Comparison of ENCODE assay signal across 8 cellular contexts in the genomic region with DNA sequence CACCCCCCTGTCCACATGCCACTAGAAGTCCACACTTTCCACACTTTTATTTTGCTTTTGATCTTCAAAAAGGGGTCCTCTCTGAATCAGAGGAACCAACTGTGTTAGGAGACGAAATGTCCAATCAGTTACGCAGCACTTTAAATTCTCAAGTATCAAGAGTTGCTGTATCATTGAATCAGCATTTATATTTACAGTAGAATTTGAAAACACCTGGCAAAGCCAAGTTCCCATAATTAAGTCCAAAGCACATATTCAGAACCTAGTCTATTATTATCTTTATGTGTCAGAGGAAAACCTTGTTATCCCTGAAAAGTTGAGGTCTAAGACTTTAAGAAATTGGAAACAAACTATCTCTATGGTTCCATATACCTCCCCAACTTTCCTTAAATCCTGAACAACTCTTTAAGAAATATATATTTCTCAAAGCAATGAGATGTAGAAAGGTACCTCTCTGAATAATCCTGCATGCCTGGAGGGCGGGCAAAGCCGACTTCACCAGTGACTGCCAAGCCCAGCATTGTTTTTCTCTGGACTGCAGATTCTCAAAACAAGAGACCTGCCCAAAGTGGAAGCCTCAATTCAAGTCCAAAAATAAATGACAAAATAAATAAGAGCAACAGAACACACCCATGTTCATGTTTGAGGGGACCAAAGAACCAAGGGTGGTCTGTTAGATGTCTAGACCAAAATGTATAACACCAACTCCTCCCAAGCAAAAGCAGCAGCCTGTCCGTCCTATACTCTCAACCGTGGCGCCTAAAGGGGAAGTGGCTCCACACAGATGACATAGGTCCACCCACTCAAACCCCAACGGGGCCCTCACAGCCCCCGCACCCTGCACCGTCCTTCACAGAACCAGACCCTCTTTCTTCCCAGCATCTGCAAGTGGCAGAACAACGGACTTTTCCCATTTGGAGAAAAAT.
DNase-seq lines count a peak whose midpoint lies in the region; ATAC-seq, FAIRE-seq and TF ChIP-seq lines count a peak whose summit lies in the region.

No MANE protein-coding gene starts in this region.

- TF ChIP-seq POLR2A in GM19193 (IDR thresholded peaks at IDR 0.05; ENCODE audit: extremely low read depth, insufficient read depth, insufficient read length) (peak; percentile 43), H54 (IDR thresholded peaks at IDR 0.05; ENCODE audit: low read depth, low read length) (no peak)

- DNase-seq in AG10803 (ENCODE audit: low read depth) = peak; percentile 33
- DNase-seq in NOMO-1 treated with DMSO at 0.1 percent for 48 hours (lab: John Stamatoyannopoulos, UW; ENCODE audit: unreplicated experiment) = peak; percentile 45
- DNase-seq in coronary artery (ENCODE audit: low spot score) = peak; percentile 85
- no peak for DNase-seq in omental fat pad (ENCODE audit: low spot score)
- no peak for DNase-seq in HTR-8/SVneo (ENCODE audit: insufficient read length, low spot score)
- DNase-seq in NCI-H146 treated with DMSO at 0.1 percent for 48 hours (lab: John Stamatoyannopoulos, UW; ENCODE audit: unreplicated experiment) = no peak
- no peak for DNase-seq in H54 (ENCODE audit: insufficient read length, low spot score)

- no peak for FAIRE-seq in HTR-8/SVneo (lab: Jason Lieb, UNC)
- FAIRE-seq in H54 (lab: Jason Lieb, UNC) = no peak

- H3K27ac ChIP-seq in coronary artery = peak overlapping the region; percentile 96 to 99

- peak; percentile 2 for ATAC-seq in omental fat pad (ENCODE audit: low FRiP score)

- H3K4me3 ChIP-seq in AG10803 (ENCODE audit: low read length) (peak overlapping the region; percentile 38), coronary artery (peak overlapping the region; percentile 66)

- TF ChIP-seq CTCF in AG10803 (conservative IDR thresholded peaks at IDR 0.05; ENCODE audit: low read length) = no peak
- no peak for TF ChIP-seq CTCF in coronary artery (IDR thresholded peaks at IDR 0.05)
- TF ChIP-seq CTCF in omental fat pad (IDR thresholded peaks at IDR 0.05) = no peak

Comparison
In these comparisons a context has a peak if more than half of its experiments do, and no peak if none do; other contexts are left out.
1. DNase-seq: peak in AG10803 (single experiment), NOMO-1 treated with DMSO at 0.1 percent for 48 hours (single experiment) and coronary artery (single experiment); none in omental fat pad (single experiment), HTR-8/SVneo (single experiment), NCI-H146 treated with DMSO at 0.1 percent for 48 hours (single experiment) and H54 (single experiment).